ENCODE assay signal across 22 cellular contexts in the genomic region with DNA sequence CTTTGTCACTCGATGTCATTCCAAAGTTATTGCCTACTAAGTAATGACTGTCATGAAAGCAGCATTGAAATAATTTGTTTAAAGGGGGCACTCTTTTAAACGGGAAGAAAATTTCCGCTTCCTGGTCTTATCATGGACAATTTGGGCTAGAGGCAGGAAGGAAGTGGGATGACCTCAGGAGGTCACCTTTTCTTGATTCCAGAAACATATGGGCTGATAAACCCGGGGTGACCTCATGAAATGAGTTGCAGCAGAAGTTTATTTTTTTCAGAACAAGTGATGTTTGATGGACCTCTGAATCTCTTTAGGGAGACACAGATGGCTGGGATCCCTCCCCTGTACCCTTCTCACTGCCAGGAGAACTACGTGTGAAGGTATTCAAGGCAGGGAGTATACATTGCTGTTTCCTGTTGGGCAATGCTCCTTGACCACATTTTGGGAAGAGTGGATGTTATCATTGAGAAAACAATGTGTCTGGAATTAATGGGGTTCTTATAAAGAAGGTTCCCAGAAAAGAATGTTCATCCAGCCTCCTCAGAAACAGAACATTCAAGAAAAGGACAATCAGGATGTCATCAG. TPM values are rescaled to one million over a fixed set of nuclear protein-coding genes. Genes with fewer than 3 reads are reported as not detected.
DNase-seq lines count a peak whose midpoint lies in the region; ATAC-seq, FAIRE-seq and TF ChIP-seq lines count a peak whose summit lies in the region.
"Had no signal": no experiment of that assay in that cellular context is flagged by ENCODE, and none has a peak within 500 bp of the region (broad histone marks: within the 10 kb centered on the region; RNA-seq: fewer than 3 reads in every experiment).

No MANE protein-coding gene starts in this region.

- H3K4me1 Mint-ChIP-seq in dendritic cell treated with granulocyte-macrophage colony-stimulating factor and Interleukin-4, amounts not matched to agents 40 ng/mL and 50 ng/mL, for 4 days (ENCODE audit: low read depth) = peaks cover 69% of the 10 kb centered on the region
- H3K4me1 Mint-ChIP-seq: CD4-positive, alpha-beta memory T cell had no signal

- no peaks in the 10 kb centered on the region for H3K27me3 ChIP-seq in BLaER1 treated with 17β-estradiol and CSF1 and Interleukin-3, amounts not matched to agents 10 nM and 100 nM
- H3K27me3 ChIP-seq in lower lobe of right lung (ENCODE audit: low read depth) (no peaks in the 10 kb centered on the region), SK-N-SH (ENCODE audit: insufficient read depth) (no peaks in the 10 kb centered on the region)

- no peak for TF ChIP-seq EP300 in SK-N-SH (IDR thresholded peaks at IDR 0.05; ENCODE audit: borderline replicate concordance in 1 of 2, low read depth in 1 of 2, low read length in 1 of 2)

- peak overlapping the region; percentile 51 for H3K27ac Mint-ChIP-seq in dendritic cell treated with granulocyte-macrophage colony-stimulating factor and Interleukin-4, amounts not matched to agents 40 ng/mL and 50 ng/mL, for 4 days
- H3K27ac Mint-ChIP-seq: B cell; CD4-positive, alpha-beta memory T cell had no signal

- no peaks in the 10 kb centered on the region for H3K9me3 ChIP-seq in BLaER1 treated with 17β-estradiol and CSF1 and Interleukin-3, amounts not matched to agents 10 nM and 100 nM (replicated peaks in 1 of 11)
- H3K9me3 ChIP-seq in lower lobe of right lung (no peaks in the 10 kb centered on the region), SK-N-SH (no peaks in the 10 kb centered on the region)

- H3K4me2 ChIP-seq in BLaER1 treated with 17β-estradiol and CSF1 and Interleukin-3, amounts not matched to agents 10 nM and 100 nM = peak overlapping the region in 6 of 11 experiments; percentile 5 to 87 (median 61); a peak in 10 of 22 replicates
- H3K4me2 ChIP-seq in SK-N-SH = no peak overlapping the region

- no peak for TF ChIP-seq RAD21 in SK-N-SH (IDR thresholded peaks at IDR 0.05; ENCODE audit: low read length)

- CTCF ChIA-PET in SK-N-SH (lab: Yijun Ruan, JAX) = no interaction called here

- peaks cover 0 to 59% (median 0%) of the 10 kb centered on the region in 11 experiments; a peak in 5 of 22 replicates for H4K20me1 ChIP-seq in BLaER1 treated with 17β-estradiol and CSF1 and Interleukin-3, amounts not matched to agents 10 nM and 100 nM
- H4K20me1 ChIP-seq in SK-N-SH (ENCODE audit: insufficient read depth) = no peaks in the 10 kb centered on the region

- no peaks in the 10 kb centered on the region for H3K9me3 Mint-ChIP-seq in dendritic cell treated with granulocyte-macrophage colony-stimulating factor and Interleukin-4, amounts not matched to agents 40 ng/mL and 50 ng/mL, for 4 days

- TF ChIP-seq CTCF in lower lobe of right lung (IDR thresholded peaks at IDR 0.05) (no peak), SK-N-SH (IDR thresholded peaks at IDR 0.05) (no peak)

- no peaks in the 10 kb centered on the region for H3K27me3 Mint-ChIP-seq in dendritic cell treated with granulocyte-macrophage colony-stimulating factor and Interleukin-4, amounts not matched to agents 40 ng/mL and 50 ng/mL, for 4 days
- H3K27me3 Mint-ChIP-seq: B cell had no signal

- peaks cover 0 to 57% (median 0%) of the 10 kb centered on the region in 11 experiments; a peak in 7 of 22 replicates for H3K36me3 ChIP-seq in BLaER1 treated with 17β-estradiol and CSF1 and Interleukin-3, amounts not matched to agents 10 nM and 100 nM
- H3K36me3 ChIP-seq in lower lobe of right lung (peaks cover 36% of the 10 kb centered on the region), SK-N-SH (replicated peaks in 1 of 2; ENCODE audit: control insufficient read depth in 1 of 2, insufficient read depth in 2 of 2, low read length in 1 of 2) (peaks cover 0 to 18% of the 10 kb centered on the region in 2 experiments)

- no peak overlapping the region for H3K9ac ChIP-seq in BLaER1 treated with 17β-estradiol and CSF1 and Interleukin-3, amounts not matched to agents 10 nM and 100 nM
- H3K9ac ChIP-seq in SK-N-SH = no peak overlapping the region

- H3K27ac ChIP-seq in BLaER1 treated with 17β-estradiol and CSF1 and Interleukin-3, amounts not matched to agents 10 nM and 100 nM = peak overlapping the region in 1 of 11 experiments; percentile 12; a peak in 1 of 22 replicates
- H3K27ac ChIP-seq in lower lobe of right lung = peak overlapping the region; percentile 33
- no peak overlapping the region for H3K27ac ChIP-seq in SK-N-SH (ENCODE audit: low read depth in 2 of 2, low read length in 1 of 2)
- H3K27ac ChIP-seq: RWPE1 had no signal

- no peaks in the 10 kb centered on the region for H3K9me2 ChIP-seq in SK-N-SH

- intact Hi-C loops in dendritic cell treated with granulocyte-macrophage colony-stimulating factor and Interleukin-4, amounts not matched to agents 40 ng/mL and 50 ng/mL, for 4 days (cut with micrococcal nuclease) = no loop called here
- intact Hi-C loops in lower lobe of right lung (cut with DNase I) = no loop called here

- H2AFZ ChIP-seq in SK-N-SH (ENCODE audit: low read depth) = no peak overlapping the region

- H3K36me3 Mint-ChIP-seq in dendritic cell treated with granulocyte-macrophage colony-stimulating factor and Interleukin-4, amounts not matched to agents 40 ng/mL and 50 ng/mL, for 4 days (ENCODE audit: low read depth) = peaks cover 74% of the 10 kb centered on the region
- H3K36me3 Mint-ChIP-seq: CD4-positive, alpha-beta memory T cell had no signal

- H3K4me3 Mint-ChIP-seq in dendritic cell treated with granulocyte-macrophage colony-stimulating factor and Interleukin-4, amounts not matched to agents 40 ng/mL and 50 ng/mL, for 4 days = no peak overlapping the region
- H3K4me3 Mint-ChIP-seq: B cell; CD4-positive, alpha-beta memory T cell had no signal

- no peaks in the 10 kb centered on the region for H3K79me2 ChIP-seq in SK-N-SH (ENCODE audit: insufficient read depth)

- no peak overlapping the region for H3K4me3 ChIP-seq in BLaER1 treated with 17β-estradiol and CSF1 and Interleukin-3, amounts not matched to agents 10 nM and 100 nM
- H3K4me3 ChIP-seq in lower lobe of right lung = no peak overlapping the region
- H3K4me3 ChIP-seq in SK-N-SH (ENCODE audit: low read depth in 2 of 2, low read length in 1 of 2) = no peak overlapping the region

- ATAC-seq in lower lobe of right lung (no peak), GM18867 (IDR thresholded peaks at IDR 0.05; ENCODE audit: unreplicated experiment) (no peak), GM18511 (IDR thresholded peaks at IDR 0.05; ENCODE audit: unreplicated experiment) (no peak)

- no peak for DNase-seq in H54 (ENCODE audit: insufficient read length, low spot score)
- DNase-seq in lower lobe of right lung = no peak
- no peak for DNase-seq in retina
- DNase-seq in SK-N-SH = no peak
- DNase-seq: ACHN; Calu3; CD4-positive, alpha-beta memory T cell; DMS53; H7; Karpas-422; NCI-H1436; NCI-H2029; NCI-H2171; NCI-H446 treated with DMSO at 0.1 percent for 48 hours; NCI-H748 treated with DMSO at 0.1 percent for 48 hours; OCI-M1 had no signal

- POLR2A ChIA-PET in SK-N-SH (lab: Yijun Ruan, JAX) = no interaction called here

- WGBS in SK-N-SH (ENCODE audit: low lambda C conversion rate) = 43% methylated on average over 5 of the region's 5 CpGs

- H3K4me1 ChIP-seq in BLaER1 treated with 17β-estradiol and CSF1 and Interleukin-3, amounts not matched to agents 10 nM and 100 nM = peaks cover 25 to 98% (median 36%) of the 10 kb centered on the region in 10 experiments
- H3K4me1 ChIP-seq in lower lobe of right lung (peaks cover 48% of the 10 kb centered on the region), SK-N-SH (ENCODE audit: control insufficient read depth in 1 of 2, insufficient read depth in 2 of 2, low read depth in 1 of 2, low read length in 1 of 2) (peaks cover 3 to 21% of the 10 kb centered on the region in 2 experiments; a peak in 2 of 4 replicates)

- peak; percentile 6 for FAIRE-seq in H54 (lab: Jason Lieb, UNC)

- TF ChIP-seq POLR2A in H54 (IDR thresholded peaks at IDR 0.05; ENCODE audit: low read depth, low read length) = no peak

- H3F3A ChIP-seq in SK-N-SH (replicated peaks; ENCODE audit: insufficient read depth) = peaks cover 5% of the 10 kb centered on the region

TF ChIP-seq in SK-N-SH, 30 proteins besides CTCF, POLR2A, EP300 and RAD21 (continues in another document):
- TF ChIP-seq ELF1 (IDR thresholded peaks at IDR 0.05) (no peak), GATA2 (CRISPR knock-in tag; IDR thresholded peaks at IDR 0.05) (no peak), GABPA (IDR thresholded peaks at IDR 0.05; ENCODE audit: low read depth) (no peak), NFIC (IDR thresholded peaks at IDR 0.05; ENCODE audit: borderline replicate concordance) (no peak), SIN3A (IDR thresholded peaks at IDR 0.05; ENCODE audit: borderline replicate concordance, low read depth, low read length) (no peak), YY1 (IDR thresholded peaks at IDR 0.05; ENCODE audit: low read depth) (no peak), RXRA (IDR thresholded peaks at IDR 0.05; ENCODE audit: borderline replicate concordance, low read depth) (no peak), TCF12 (IDR thresholded peaks at IDR 0.05) (no peak)
- TF ChIP-seq, protein P1, sequence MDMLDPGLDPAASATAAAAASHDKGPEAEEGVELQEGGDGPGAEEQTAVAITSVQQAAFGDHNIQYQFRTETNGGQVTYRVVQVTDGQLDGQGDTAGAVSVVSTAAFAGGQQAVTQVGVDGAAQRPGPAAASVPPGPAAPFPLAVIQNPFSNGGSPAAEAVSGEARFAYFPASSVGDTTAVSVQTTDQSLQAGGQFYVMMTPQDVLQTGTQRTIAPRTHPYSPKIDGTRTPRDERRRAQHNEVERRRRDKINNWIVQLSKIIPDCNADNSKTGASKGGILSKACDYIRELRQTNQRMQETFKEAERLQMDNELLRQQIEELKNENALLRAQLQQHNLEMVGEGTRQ (IDR thresholded peaks at IDR 0.05; ENCODE audit: borderline replicate concordance, low read depth, low read length) = no peak
- TF ChIP-seq, protein P2, sequence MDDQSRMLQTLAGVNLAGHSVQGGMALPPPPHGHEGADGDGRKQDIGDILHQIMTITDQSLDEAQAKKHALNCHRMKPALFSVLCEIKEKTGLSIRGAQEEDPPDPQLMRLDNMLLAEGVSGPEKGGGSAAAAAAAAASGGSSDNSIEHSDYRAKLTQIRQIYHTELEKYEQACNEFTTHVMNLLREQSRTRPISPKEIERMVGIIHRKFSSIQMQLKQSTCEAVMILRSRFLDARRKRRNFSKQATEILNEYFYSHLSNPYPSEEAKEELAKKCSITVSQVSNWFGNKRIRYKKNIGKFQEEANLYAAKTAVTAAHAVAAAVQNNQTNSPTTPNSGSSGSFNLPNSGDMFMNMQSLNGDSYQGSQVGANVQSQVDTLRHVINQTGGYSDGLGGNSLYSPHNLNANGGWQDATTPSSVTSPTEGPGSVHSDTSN (IDR thresholded peaks at IDR 0.05) = no peak
- TF ChIP-seq, protein P3, sequence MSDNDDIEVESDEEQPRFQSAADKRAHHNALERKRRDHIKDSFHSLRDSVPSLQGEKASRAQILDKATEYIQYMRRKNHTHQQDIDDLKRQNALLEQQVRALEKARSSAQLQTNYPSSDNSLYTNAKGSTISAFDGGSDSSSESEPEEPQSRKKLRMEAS (IDR thresholded peaks at IDR 0.05; ENCODE audit: low read depth) = no peak

RNA-seq across cellular contexts. Expression of a gene that starts 11.3 kb away (rescaled TPM):
- total RNA-seq in lower lobe of right lung = 70.1 TPM
- polyA plus RNA-seq in SK-N-SH (2012; rRNA removed) = 0.85 and 1.2 TPM in 2 replicates
- 1.2 and 1.4 TPM in 2 replicates for polyA plus RNA-seq in SK-N-SH (2012; cell fraction: cytosol; rRNA removed)
- polyA plus RNA-seq in SK-N-SH (2012; cell fraction: nucleus; rRNA removed) = 0.47 and 1.2 TPM in 2 replicates
- total RNA-seq: H7 had no signal
